In the genomic region with DNA sequence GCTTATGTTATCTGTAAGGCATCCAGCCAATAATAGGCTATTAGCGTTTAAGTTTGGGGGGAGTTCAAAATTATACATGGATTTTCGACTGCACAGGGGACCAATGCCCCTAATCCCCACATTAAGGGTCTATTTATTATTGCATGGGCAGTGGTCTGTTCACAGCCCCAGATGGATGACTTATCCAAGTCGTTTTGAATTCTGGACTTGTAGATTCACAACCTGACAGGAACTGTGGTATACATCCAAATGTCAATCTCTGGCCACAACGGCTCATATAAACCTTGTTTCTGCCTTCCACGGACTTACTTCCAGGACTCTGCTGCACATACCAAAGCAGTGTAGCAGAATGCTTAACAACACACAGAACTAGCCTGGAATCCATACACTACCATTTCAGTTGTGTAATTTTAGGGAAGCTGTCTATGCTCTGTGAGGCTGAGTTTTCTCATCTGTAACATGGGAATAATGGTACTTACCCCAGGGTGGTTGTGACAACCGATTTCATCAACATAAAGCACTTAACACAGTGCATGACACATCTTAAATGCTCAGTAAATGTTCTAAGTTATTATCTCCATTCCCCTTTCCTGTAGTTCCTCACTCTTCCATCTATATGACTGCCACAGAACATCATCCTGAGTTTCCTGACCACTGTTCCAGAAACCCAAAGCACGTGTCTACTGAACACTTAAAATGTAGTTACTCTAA, we compare ENCODE assay signal across 10 cellular contexts. TPM values are rescaled to one million over a fixed set of nuclear protein-coding genes. Genes with fewer than 3 reads are reported as not detected.
DNase-seq lines count a peak whose midpoint lies in the region; ATAC-seq, FAIRE-seq and TF ChIP-seq lines count a peak whose summit lies in the region.
"Had no signal": no experiment of that assay in that cellular context is flagged by ENCODE, and none has a peak within 500 bp of the region (broad histone marks: within the 10 kb centered on the region; RNA-seq: fewer than 3 reads in every experiment).

No MANE protein-coding gene starts in this region.

- H3K27ac Mint-ChIP-seq in naive B cell (peak overlapping the region in 1 of 6 donors; percentile 10), WTC11 (no peak overlapping the region)

- TF ChIP-seq RAD21 in HepG2 (CRISPR knock-in tag; IDR thresholded peaks at IDR 0.05) = no peak

- intact Hi-C loops in HepG2 (cut with micrococcal nuclease; ENCODE audit: unreplicated experiment) = no loop called here
- intact Hi-C loops in right lobe of liver (cut with DNase I) = no loop called here
- intact Hi-C loops in breast epithelium (cut with DNase I; ENCODE audit: low total_unique reads) = no loop called here
- intact Hi-C loops in aorta (cut with DNase I) = no loop called here
- intact Hi-C loops in PC-9 (cut with micrococcal nuclease; ENCODE audit: unreplicated experiment) = no loop called here

- no peak for TF ChIP-seq EP300 in HepG2 (IDR thresholded peaks at IDR 0.05; ENCODE audit: low read depth in 2 of 2, low read length in 2 of 2)
- no peak for TF ChIP-seq EP300 in HepG2 (CRISPR knock-in tag; IDR thresholded peaks at IDR 0.05; ENCODE audit: borderline replicate concordance)

- H3K4me2 ChIP-seq in HepG2 (ENCODE audit: low read depth, low read length) (peak overlapping the region; percentile 79), PC-9 (no peak overlapping the region)

- H3K27me3 ChIP-seq in HepG2 (ENCODE audit: control insufficient read depth in 1 of 2, insufficient read depth in 2 of 2, low read length in 2 of 2) (no peaks in the 10 kb centered on the region), right lobe of liver (no peaks in the 10 kb centered on the region), breast epithelium (no peaks in the 10 kb centered on the region), aorta (ENCODE audit: control insufficient read depth in 1 of 2, insufficient read depth in 2 of 2, low read length in 1 of 2) (no peaks in the 10 kb centered on the region), PC-9 (ENCODE audit: insufficient read depth, low read depth) (no peaks in the 10 kb centered on the region)

- H2AFZ ChIP-seq in HepG2 (ENCODE audit: low read length) (no peak overlapping the region), PC-9 (no peak overlapping the region)

- ATAC-seq in HepG2 (no peak), right lobe of liver (no peak), naive B cell (ENCODE audit: low read depth in 2 of 2) (no peak), aorta (ENCODE audit: low FRiP score) (no peak), WTC11 (no peak)

- peaks cover 37 to 74% (median 56%) of the 10 kb centered on the region in 3 donors for H3K4me1 Mint-ChIP-seq in naive B cell
- H3K4me1 Mint-ChIP-seq in WTC11 = peaks cover 28% of the 10 kb centered on the region

- POLR2A ChIA-PET in HepG2 (lab: Yijun Ruan, JAX) (no interaction called here), WTC11 (lab: Charles Lee) (no interaction called here), PC-9 (lab: Charles Lee; ENCODE audit: unreplicated experiment) (no interaction called here)

- no TSS peak for BruUV-seq in HepG2 (replicated peaks; lab: Mats Ljungman, UMichigan)
- BruUV-seq in PC-9 (replicated peaks; lab: Mats Ljungman, UMichigan) = no TSS peak

- H3K4me1 ChIP-seq in HepG2 (ENCODE audit: insufficient read depth, low read length) = peaks cover 58% of the 10 kb centered on the region
- peaks cover 0 to 45% (median 4%) of the 10 kb centered on the region in 4 donors for H3K4me1 ChIP-seq in right lobe of liver
- peaks cover 0 to 12% of the 10 kb centered on the region in 2 donors for H3K4me1 ChIP-seq in breast epithelium
- peaks cover 0 to 5% of the 10 kb centered on the region in 2 donors for H3K4me1 ChIP-seq in aorta (ENCODE audit: control insufficient read depth in 1 of 2, insufficient read depth in 2 of 2, low read length in 2 of 2)
- peaks cover 15% of the 10 kb centered on the region for H3K4me1 ChIP-seq in PC-9 (replicated peaks; ENCODE audit: insufficient read depth)

- H3K9me3 Mint-ChIP-seq in naive B cell (peaks cover 2 to 24% (median 18%) of the 10 kb centered on the region in 7 donors), WTC11 (peaks cover 22% of the 10 kb centered on the region)

- no peak for TF ChIP-seq POLR2A in HepG2 (IDR thresholded peaks at IDR 0.05; ENCODE audit: insufficient read depth in 1 of 2, low read depth in 2 of 2, low read length in 2 of 2)
- no peak for TF ChIP-seq POLR2A in right lobe of liver (IDR thresholded peaks at IDR 0.05)
- no peak for TF ChIP-seq POLR2A in breast epithelium (IDR thresholded peaks at IDR 0.05)

- H3K9me3 ChIP-seq in HepG2 (ENCODE audit: low read length) = peaks cover 16% of the 10 kb centered on the region
- H3K9me3 ChIP-seq in right lobe of liver = peaks cover 0 to 7% (median 0%) of the 10 kb centered on the region in 4 donors
- peaks cover 0 to 18% of the 10 kb centered on the region in 2 donors for H3K9me3 ChIP-seq in breast epithelium
- no peaks in the 10 kb centered on the region for H3K9me3 ChIP-seq in aorta (ENCODE audit: control insufficient read depth, low read length)
- H3K9me3 ChIP-seq in PC-9 (ENCODE audit: insufficient read depth, low read depth) = peaks cover 10% of the 10 kb centered on the region

- peak overlapping the region in 7 of 8 donors; percentile 5 to 98 (median 56) for H3K4me3 Mint-ChIP-seq in naive B cell
- no peak overlapping the region for H3K4me3 Mint-ChIP-seq in WTC11

- TF ChIP-seq CTCF in HepG2 (CRISPR knock-in tag; IDR thresholded peaks at IDR 0.05) (no peak), right lobe of liver (IDR thresholded peaks at IDR 0.05) (no peak), breast epithelium (IDR thresholded peaks at IDR 0.05) (no peak), WTC11 (IDR thresholded peaks at IDR 0.05) (no peak), PC-9 (conservative IDR thresholded peaks at IDR 0.05) (no peak)

- H3K27ac ChIP-seq in HepG2 (ENCODE audit: extremely low read length, insufficient read depth, low read length) (no peak overlapping the region), right lobe of liver (no peak overlapping the region), breast epithelium (no peak overlapping the region), aorta (ENCODE audit: low read depth in 1 of 2, low read length in 2 of 2) (no peak overlapping the region), PC-9 (no peak overlapping the region)

- peaks cover 3 to 22% of the 10 kb centered on the region in 2 experiments; a peak in 3 of 5 replicates for H3K36me3 ChIP-seq in HepG2 (replicated peaks in 1 of 2; ENCODE audit: control insufficient read depth in 1 of 2, insufficient read depth in 2 of 2, low read length in 2 of 2)
- H3K36me3 ChIP-seq in right lobe of liver = peaks cover 0 to 19% (median 3%) of the 10 kb centered on the region in 4 donors
- no peaks in the 10 kb centered on the region for H3K36me3 ChIP-seq in breast epithelium
- H3K36me3 ChIP-seq in aorta (ENCODE audit: control insufficient read depth in 1 of 2, insufficient read depth in 2 of 2, low read length in 1 of 2) = peaks cover 0 to 3% of the 10 kb centered on the region in 2 donors
- peaks cover 15% of the 10 kb centered on the region for H3K36me3 ChIP-seq in PC-9 (ENCODE audit: low read depth)

- FAIRE-seq in HepG2 (lab: Jason Lieb, UNC) = no peak

- DNase-seq in HepG2 (ENCODE audit: low spot score) (no peak), right lobe of liver (no peak), breast epithelium (ENCODE audit: low spot score in 2 of 2) (no peak), naive B cell (no peak), aorta (no peak), WTC11 (ENCODE audit: low spot score) (no peak), T-helper 9 cell (no peak), PC-9 (no peak)
- DNase-seq: H7, NCI-H2081 had no signal

- H3K79me2 ChIP-seq in HepG2 (ENCODE audit: insufficient read depth, low read length) = peaks cover 94% of the 10 kb centered on the region
- peaks cover 83% of the 10 kb centered on the region for H3K79me2 ChIP-seq in PC-9 (ENCODE audit: low read depth)

- H3K36me3 Mint-ChIP-seq in naive B cell = peaks cover 37 to 38% of the 10 kb centered on the region in 2 donors
- H3K36me3 Mint-ChIP-seq in WTC11 = peaks cover 44% of the 10 kb centered on the region

- peak overlapping the region; percentile 20; the same call in 1 of the 2 replicates for H3K9ac ChIP-seq in HepG2 (ENCODE audit: insufficient read depth, low read depth, low read length)

- WGBS in HepG2 (ENCODE audit: low lambda C conversion rate) = 70% methylated on average over 7 of the region's 7 CpGs
- WGBS in right lobe of liver (ENCODE audit: insufficient coverage, low coverage, low lambda C conversion rate, missing lambda C conversion rate) = 77% methylated on average over 5 of the region's 7 CpGs
- WGBS in aorta, 2 donors = 33 to 41% methylated on average over 7 of the region's 7 CpGs

- H3K27me3 Mint-ChIP-seq in naive B cell (no peaks in the 10 kb centered on the region), WTC11 (ENCODE audit: low read depth) (no peaks in the 10 kb centered on the region)

- no peaks in the 10 kb centered on the region for H3K9me2 ChIP-seq in PC-9 (ENCODE audit: insufficient read depth)

- H3K4me3 ChIP-seq in HepG2 (replicated peaks in 1 of 3; ENCODE audit: insufficient read depth in 1 of 3, low read depth in 2 of 3, low read length in 3 of 3) (peak overlapping the region in 2 of 3 experiments; percentile 8; a peak in 4 of 6 replicates), right lobe of liver (no peak overlapping the region), breast epithelium (peak overlapping the region; percentile 5 to 83 (median 32)), aorta (ENCODE audit: low read length in 2 of 2) (peak overlapping the region; percentile 69 to 97), PC-9 (no peak overlapping the region)

- CTCF ChIA-PET in HepG2 (lab: Yijun Ruan, JAX; ENCODE audit: low intra/inter-chr PET ratio, low total read pairs) (no interaction called here), WTC11 (lab: Charles Lee) (no interaction called here), PC-9 (lab: Charles Lee) (no interaction called here)

- in situ Hi-C loops in HepG2 (cut with HindIII; ENCODE audit: extremely low pct_ligation_motif_present, low pct_unique_long_range_greater_than_20kb) = no loop called here

- no peaks in the 10 kb centered on the region for H3F3A ChIP-seq in PC-9 (ENCODE audit: insufficient read depth, low read depth)

- H4K20me1 ChIP-seq in HepG2 (ENCODE audit: insufficient read depth, low read length) = peaks cover 38% of the 10 kb centered on the region
- peaks cover 3% of the 10 kb centered on the region; the same call in 1 of the 2 replicates for H4K20me1 ChIP-seq in PC-9 (ENCODE audit: insufficient read depth)

RNA-seq across cellular contexts. Expression of gene DDX24, which starts 3.7 kb away (rescaled TPM):
- total RNA-seq in HepG2 (2016; rRNA removed; fragmentation: Illumina TruSeq; extraction: Trizol) (149 and 215 TPM in 2 replicates), right lobe of liver (10 to 100 TPM; 47.8 to 74.0 (median 63.6) TPM), breast epithelium (100 to 1,000 TPM; 156 to 201 (median 172) TPM), aorta (100 to 1,000 TPM; 190 to 198 TPM), WTC11 (2021) (137 to 174 TPM (median 140 TPM) in 3 replicates), PC-9 (2021) (25.6 and 40.4 TPM in 2 replicates)
- 8.8 and 12.3 TPM in 2 replicates for total RNA-seq in HepG2 (2016; cell fraction: cytosol; rRNA removed; fragmentation: Illumina TruSeq; extraction: Trizol; ENCODE audit: low read depth)
- total RNA-seq in HepG2 (2016; cell fraction: insoluble cytoplasmic fraction; rRNA removed; fragmentation: Illumina TruSeq; extraction: Trizol) = 152 and 207 TPM in 2 replicates
- 25.6 and 27.8 TPM in 2 replicates for total RNA-seq in HepG2 (2016; cell fraction: membrane; rRNA removed; fragmentation: Illumina TruSeq; extraction: Trizol)
- 84.5 and 106 TPM in 2 replicates for total RNA-seq in HepG2 (2016; cell fraction: nucleus; rRNA removed; fragmentation: Illumina TruSeq; extraction: Trizol)
- polyA plus RNA-seq in HepG2 (2011; rRNA removed) (62.3 and 67.3 TPM in 2 replicates), naive B cell (ENCODE audit: low read depth in 6 of 6) (100 to 1,000 TPM in 5 of 6 donors, 10 to 100 TPM in 1; 90.3 to 213 (median 177) TPM), aorta (100 to 1,000 TPM in 1 of 2 donors, 10 to 100 TPM in 1; 43.7 to 158 TPM)
- 38.2 and 50.1 TPM in 2 replicates for polyA plus RNA-seq in HepG2 (2011; cell fraction: cytosol; rRNA removed)
- 56.2 and 66.5 TPM in 2 replicates for polyA plus RNA-seq in HepG2 (2011; cell fraction: nucleus; rRNA removed)
- 86.8 and 88.0 TPM in 2 replicates for polyA plus RNA-seq in HepG2 (2012)
- 5.2 and 6.0 TPM in 2 replicates for polyA plus RNA-seq in HepG2 (2016; cell fraction: cytosol; fragmentation: Illumina TruSeq; extraction: Trizol; ENCODE audit: low read depth)
- polyA plus RNA-seq in HepG2 (2016; cell fraction: insoluble cytoplasmic fraction; fragmentation: Illumina TruSeq; extraction: Trizol; ENCODE audit: low read depth) = 160 and 163 TPM in 2 replicates
- 12.6 and 13.0 TPM in 2 replicates for polyA plus RNA-seq in HepG2 (2016; cell fraction: membrane; fragmentation: Illumina TruSeq; extraction: Trizol; ENCODE audit: low read depth)
- polyA plus RNA-seq in HepG2 (2016; cell fraction: nucleus; fragmentation: Illumina TruSeq; extraction: Trizol; ENCODE audit: insufficient read depth, low read depth) = 104 and 108 TPM in 2 replicates
- polyA minus RNA-seq in HepG2 (2011; rRNA and poly(A)+ RNA removed; ENCODE audit: low replicate concordance) = 50.1 and 167 TPM in 2 replicates
- 37.3 and 43.9 TPM in 2 replicates for polyA minus RNA-seq in HepG2 (2011; cell fraction: cytosol; rRNA and poly(A)+ RNA removed)
- 50.2 and 79.2 TPM in 2 replicates for polyA minus RNA-seq in HepG2 (2011; cell fraction: nucleus; rRNA and poly(A)+ RNA removed)

RNA-seq across cellular contexts. Expression of gene IFI27L1, which starts 3.8 kb away (rescaled TPM):
- total RNA-seq in HepG2 (2016; rRNA removed; fragmentation: Illumina TruSeq; extraction: Trizol) (19.0 and 19.3 TPM in 2 replicates), right lobe of liver (1 to 10 TPM; 2.6 to 8.2 (median 5.3) TPM), breast epithelium (10 to 100 TPM in 2 of 3 donors, 1 to 10 TPM in 1; 6.6 to 14.5 (median 10.6) TPM), aorta (10 to 100 TPM; 13.7 to 16.8 TPM), WTC11 (2021) (27.6 to 34.1 TPM (median 32.3 TPM) in 3 replicates), PC-9 (2021) (9.7 and 13.2 TPM in 2 replicates)
- 6.4 and 9.9 TPM in 2 replicates for total RNA-seq in HepG2 (2016; cell fraction: cytosol; rRNA removed; fragmentation: Illumina TruSeq; extraction: Trizol; ENCODE audit: low read depth)
- 18.3 and 20.8 TPM in 2 replicates for total RNA-seq in HepG2 (2016; cell fraction: insoluble cytoplasmic fraction; rRNA removed; fragmentation: Illumina TruSeq; extraction: Trizol)
- total RNA-seq in HepG2 (2016; cell fraction: membrane; rRNA removed; fragmentation: Illumina TruSeq; extraction: Trizol) = 10.0 and 10.1 TPM in 2 replicates
- total RNA-seq in HepG2 (2016; cell fraction: nucleus; rRNA removed; fragmentation: Illumina TruSeq; extraction: Trizol) = 14.3 and 16.2 TPM in 2 replicates
- polyA plus RNA-seq in HepG2 (2011; rRNA removed) (9.6 and 11.9 TPM in 2 replicates), naive B cell (ENCODE audit: low read depth in 6 of 6) (10 to 100 TPM in 1 of 6 donors, 1 to 10 TPM in 5; 5.0 to 11.1 (median 5.8) TPM), aorta (10 to 100 TPM; 20.8 to 21.8 TPM)
- polyA plus RNA-seq in HepG2 (2011; cell fraction: cytosol; rRNA removed) = 14.3 and 18.1 TPM in 2 replicates
- polyA plus RNA-seq in HepG2 (2011; cell fraction: nucleus; rRNA removed) = 13.5 TPM in 2 replicates
- 8.0 and 11.2 TPM in 2 replicates for polyA plus RNA-seq in HepG2 (2012)
- 5.6 and 7.8 TPM in 2 replicates for polyA plus RNA-seq in HepG2 (2016; cell fraction: cytosol; fragmentation: Illumina TruSeq; extraction: Trizol; ENCODE audit: low read depth)
- 12.7 and 14.3 TPM in 2 replicates for polyA plus RNA-seq in HepG2 (2016; cell fraction: insoluble cytoplasmic fraction; fragmentation: Illumina TruSeq; extraction: Trizol; ENCODE audit: low read depth)
- 5.7 and 8.7 TPM in 2 replicates for polyA plus RNA-seq in HepG2 (2016; cell fraction: membrane; fragmentation: Illumina TruSeq; extraction: Trizol; ENCODE audit: low read depth)
- polyA plus RNA-seq in HepG2 (2016; cell fraction: nucleus; fragmentation: Illumina TruSeq; extraction: Trizol; ENCODE audit: insufficient read depth, low read depth) = 26.6 and 29.4 TPM in 2 replicates
- 5.1 and 14.3 TPM in 2 replicates for polyA minus RNA-seq in HepG2 (2011; rRNA and poly(A)+ RNA removed; ENCODE audit: low replicate concordance)
- polyA minus RNA-seq in HepG2 (2011; cell fraction: cytosol; rRNA and poly(A)+ RNA removed) = 2.7 and 3.1 TPM in 2 replicates
- 5.5 and 8.3 TPM in 2 replicates for polyA minus RNA-seq in HepG2 (2011; cell fraction: nucleus; rRNA and poly(A)+ RNA removed)

RNA-seq across cellular contexts. Expression of gene IFI27, which starts 33.3 kb away (rescaled TPM):
- total RNA-seq in HepG2 (2016; rRNA removed; fragmentation: Illumina TruSeq; extraction: Trizol) (1.2 and 2.0 TPM in 2 replicates), right lobe of liver (10 to 100 TPM; 10.0 to 32.5 (median 16.9) TPM), breast epithelium (100 to 1,000 TPM; 101 to 196 (median 160) TPM), aorta (100 to 1,000 TPM; 106 to 222 TPM), WTC11 (2021) (1.8 to 3.2 TPM (median 2.4 TPM) in 3 replicates), PC-9 (2021) (0.83 and 1.1 TPM in 2 replicates)
- total RNA-seq in HepG2 (2016; cell fraction: cytosol; rRNA removed; fragmentation: Illumina TruSeq; extraction: Trizol; ENCODE audit: low read depth) = 1.2 TPM in 1 of 2 replicates, not detected in the other
- 1.4 and 1.6 TPM in 2 replicates for total RNA-seq in HepG2 (2016; cell fraction: insoluble cytoplasmic fraction; rRNA removed; fragmentation: Illumina TruSeq; extraction: Trizol)
- total RNA-seq in HepG2 (2016; cell fraction: membrane; rRNA removed; fragmentation: Illumina TruSeq; extraction: Trizol) = 0.80 and 1.1 TPM in 2 replicates
- total RNA-seq in HepG2 (2016; cell fraction: nucleus; rRNA removed; fragmentation: Illumina TruSeq; extraction: Trizol) = 1.3 and 2.1 TPM in 2 replicates
- polyA plus RNA-seq in HepG2 (2011; rRNA removed) (1.7 and 2.3 TPM in 2 replicates), naive B cell (ENCODE audit: low read depth in 6 of 6) (not detected), aorta (100 to 1,000 TPM in 1 of 2 donors, 10 to 100 TPM in 1; 42.4 to 107 TPM)
- polyA plus RNA-seq in HepG2 (2011; cell fraction: cytosol; rRNA removed) = 2.5 and 3.5 TPM in 2 replicates
- polyA plus RNA-seq in HepG2 (2011; cell fraction: nucleus; rRNA removed) = 2.2 and 2.7 TPM in 2 replicates
- 1.0 and 1.3 TPM in 2 replicates for polyA plus RNA-seq in HepG2 (2012)
- polyA plus RNA-seq in HepG2 (2016; cell fraction: cytosol; fragmentation: Illumina TruSeq; extraction: Trizol; ENCODE audit: low read depth) = 0.75 and 0.84 TPM in 2 replicates
- polyA plus RNA-seq in HepG2 (2016; cell fraction: insoluble cytoplasmic fraction; fragmentation: Illumina TruSeq; extraction: Trizol; ENCODE audit: low read depth) = 0.77 and 0.79 TPM in 2 replicates
- polyA plus RNA-seq in HepG2 (2016; cell fraction: membrane; fragmentation: Illumina TruSeq; extraction: Trizol; ENCODE audit: low read depth) = 0.64 and 1.1 TPM in 2 replicates
- polyA plus RNA-seq in HepG2 (2016; cell fraction: nucleus; fragmentation: Illumina TruSeq; extraction: Trizol; ENCODE audit: insufficient read depth, low read depth) = 2.4 and 2.5 TPM in 2 replicates
- 2.4 and 59.0 TPM in 2 replicates for polyA minus RNA-seq in HepG2 (2011; rRNA and poly(A)+ RNA removed; ENCODE audit: low replicate concordance)
- not detected in 2 replicates for polyA minus RNA-seq in HepG2 (2011; cell fraction: cytosol; rRNA and poly(A)+ RNA removed)
- 0.39 and 1.1 TPM in 2 replicates for polyA minus RNA-seq in HepG2 (2011; cell fraction: nucleus; rRNA and poly(A)+ RNA removed)

RNA-seq across cellular contexts. Expression of gene OTUB2, which starts 51.1 kb away (rescaled TPM):
- total RNA-seq in HepG2 (2016; rRNA removed; fragmentation: Illumina TruSeq; extraction: Trizol) = 2.2 and 2.4 TPM in 2 replicates
- total RNA-seq in HepG2 (2016; cell fraction: cytosol; rRNA removed; fragmentation: Illumina TruSeq; extraction: Trizol; ENCODE audit: low read depth) = 0.30 and 0.44 TPM in 2 replicates
- total RNA-seq in HepG2 (2016; cell fraction: insoluble cytoplasmic fraction; rRNA removed; fragmentation: Illumina TruSeq; extraction: Trizol) = 1.8 and 1.9 TPM in 2 replicates
- 1.2 and 1.4 TPM in 2 replicates for total RNA-seq in HepG2 (2016; cell fraction: membrane; rRNA removed; fragmentation: Illumina TruSeq; extraction: Trizol)
- total RNA-seq in HepG2 (2016; cell fraction: nucleus; rRNA removed; fragmentation: Illumina TruSeq; extraction: Trizol) = 2.6 and 3.1 TPM in 2 replicates
- 2.4 and 3.0 TPM in 2 replicates for polyA plus RNA-seq in HepG2 (2011; rRNA removed)
- 2.3 and 2.6 TPM in 2 replicates for polyA plus RNA-seq in HepG2 (2011; cell fraction: cytosol; rRNA removed)
- 3.9 and 4.1 TPM in 2 replicates for polyA plus RNA-seq in HepG2 (2011; cell fraction: nucleus; rRNA removed)
- polyA plus RNA-seq in HepG2 (2012) = 1.4 and 1.9 TPM in 2 replicates
- 0.21 and 0.70 TPM in 2 replicates for polyA plus RNA-seq in HepG2 (2016; cell fraction: cytosol; fragmentation: Illumina TruSeq; extraction: Trizol; ENCODE audit: low read depth)
- 2.0 and 2.3 TPM in 2 replicates for polyA plus RNA-seq in HepG2 (2016; cell fraction: insoluble cytoplasmic fraction; fragmentation: Illumina TruSeq; extraction: Trizol; ENCODE audit: low read depth)
- polyA plus RNA-seq in HepG2 (2016; cell fraction: membrane; fragmentation: Illumina TruSeq; extraction: Trizol; ENCODE audit: low read depth) = 0.58 and 1.0 TPM in 2 replicates
- polyA plus RNA-seq in HepG2 (2016; cell fraction: nucleus; fragmentation: Illumina TruSeq; extraction: Trizol; ENCODE audit: insufficient read depth, low read depth) = 2.1 and 2.3 TPM in 2 replicates
- polyA minus RNA-seq in HepG2 (2011; rRNA and poly(A)+ RNA removed; ENCODE audit: low replicate concordance) = 0.49 and 8.2 TPM in 2 replicates
- 3.3 and 4.7 TPM in 2 replicates for polyA minus RNA-seq in HepG2 (2011; cell fraction: cytosol; rRNA and poly(A)+ RNA removed)
- polyA minus RNA-seq in HepG2 (2011; cell fraction: nucleus; rRNA and poly(A)+ RNA removed) = 10.0 and 11.3 TPM in 2 replicates
- total RNA-seq in right lobe of liver = 1 to 10 TPM in 2 of 6 experiments, under 1 TPM in 4; 0.59 to 3.7 (median 0.85) TPM
- 1 to 10 TPM in 1 of 3 donors, under 1 TPM in 2; 0.64 to 1.6 (median 0.73) TPM for total RNA-seq in breast epithelium
- polyA plus RNA-seq in naive B cell (ENCODE audit: low read depth in 6 of 6) = under 1 TPM in 5 of 6 donors, not detected in 1; 0.08 to 0.23 (median 0.20) TPM
- under 1 TPM; 0.42 to 0.60 TPM for total RNA-seq in aorta
- not detected for polyA plus RNA-seq in aorta
- total RNA-seq in WTC11 (2021) = 3.5 to 4.5 TPM (median 3.9 TPM) in 3 replicates
- 0.43 and 0.55 TPM in 2 replicates for total RNA-seq in PC-9 (2021)

RNA-seq across cellular contexts. Expression of gene IFI27L2, which starts 52.1 kb away (rescaled TPM):
- 4.3 and 6.0 TPM in 2 replicates for total RNA-seq in HepG2 (2016; rRNA removed; fragmentation: Illumina TruSeq; extraction: Trizol)
- 2.5 and 3.2 TPM in 2 replicates for total RNA-seq in HepG2 (2016; cell fraction: cytosol; rRNA removed; fragmentation: Illumina TruSeq; extraction: Trizol; ENCODE audit: low read depth)
- 5.0 and 5.5 TPM in 2 replicates for total RNA-seq in HepG2 (2016; cell fraction: insoluble cytoplasmic fraction; rRNA removed; fragmentation: Illumina TruSeq; extraction: Trizol)
- total RNA-seq in HepG2 (2016; cell fraction: membrane; rRNA removed; fragmentation: Illumina TruSeq; extraction: Trizol) = 3.6 and 3.7 TPM in 2 replicates
- 1.6 and 1.9 TPM in 2 replicates for total RNA-seq in HepG2 (2016; cell fraction: nucleus; rRNA removed; fragmentation: Illumina TruSeq; extraction: Trizol)
- polyA plus RNA-seq in HepG2 (2011; rRNA removed) = 4.8 and 6.9 TPM in 2 replicates
- polyA plus RNA-seq in HepG2 (2011; cell fraction: cytosol; rRNA removed) = 9.7 and 10.5 TPM in 2 replicates
- polyA plus RNA-seq in HepG2 (2011; cell fraction: nucleus; rRNA removed) = 3.1 and 4.9 TPM in 2 replicates
- 2.3 and 4.8 TPM in 2 replicates for polyA plus RNA-seq in HepG2 (2012)
- 3.7 and 4.6 TPM in 2 replicates for polyA plus RNA-seq in HepG2 (2016; cell fraction: cytosol; fragmentation: Illumina TruSeq; extraction: Trizol; ENCODE audit: low read depth)
- 6.3 and 6.5 TPM in 2 replicates for polyA plus RNA-seq in HepG2 (2016; cell fraction: insoluble cytoplasmic fraction; fragmentation: Illumina TruSeq; extraction: Trizol; ENCODE audit: low read depth)
- polyA plus RNA-seq in HepG2 (2016; cell fraction: membrane; fragmentation: Illumina TruSeq; extraction: Trizol; ENCODE audit: low read depth) = 2.3 and 3.4 TPM in 2 replicates
- 2.8 and 4.6 TPM in 2 replicates for polyA plus RNA-seq in HepG2 (2016; cell fraction: nucleus; fragmentation: Illumina TruSeq; extraction: Trizol; ENCODE audit: insufficient read depth, low read depth)
- 1.5 and 6.0 TPM in 2 replicates for polyA minus RNA-seq in HepG2 (2011; rRNA and poly(A)+ RNA removed; ENCODE audit: low replicate concordance)
- not detected in 2 replicates for polyA minus RNA-seq in HepG2 (2011; cell fraction: cytosol; rRNA and poly(A)+ RNA removed)
- 1.1 TPM in 1 of 2 replicates, not detected in the other for polyA minus RNA-seq in HepG2 (2011; cell fraction: nucleus; rRNA and poly(A)+ RNA removed)
- total RNA-seq in right lobe of liver = 1 to 10 TPM in 5 of 6 experiments, not detected in 1; 1.8 to 7.9 (median 4.1) TPM
- total RNA-seq in breast epithelium = 10 to 100 TPM; 74.2 to 98.8 (median 92.1) TPM
- polyA plus RNA-seq in naive B cell (ENCODE audit: low read depth in 6 of 6) = 10 to 100 TPM; 62.8 to 96.4 (median 72.6) TPM
- 10 to 100 TPM; 52.4 to 55.8 TPM for total RNA-seq in aorta
- polyA plus RNA-seq in aorta = 100 to 1,000 TPM; 149 to 168 TPM
- total RNA-seq in WTC11 (2021) = 22.1 to 37.2 TPM (median 35.5 TPM) in 3 replicates
- 5.4 and 5.6 TPM in 2 replicates for total RNA-seq in PC-9 (2021)

Comparison
In these comparisons a context has a peak if more than half of its experiments do, and no peak if none do; other contexts are left out.
1. H3K4me3 ChIP-seq: peak in HepG2 (2 of 3), breast epithelium (3 of 3) and aorta (2 of 2); none in right lobe of liver (0 of 3) and PC-9 (single experiment).